Comparison of ENCODE assay signal across 10 cellular contexts in the genomic region with DNA sequence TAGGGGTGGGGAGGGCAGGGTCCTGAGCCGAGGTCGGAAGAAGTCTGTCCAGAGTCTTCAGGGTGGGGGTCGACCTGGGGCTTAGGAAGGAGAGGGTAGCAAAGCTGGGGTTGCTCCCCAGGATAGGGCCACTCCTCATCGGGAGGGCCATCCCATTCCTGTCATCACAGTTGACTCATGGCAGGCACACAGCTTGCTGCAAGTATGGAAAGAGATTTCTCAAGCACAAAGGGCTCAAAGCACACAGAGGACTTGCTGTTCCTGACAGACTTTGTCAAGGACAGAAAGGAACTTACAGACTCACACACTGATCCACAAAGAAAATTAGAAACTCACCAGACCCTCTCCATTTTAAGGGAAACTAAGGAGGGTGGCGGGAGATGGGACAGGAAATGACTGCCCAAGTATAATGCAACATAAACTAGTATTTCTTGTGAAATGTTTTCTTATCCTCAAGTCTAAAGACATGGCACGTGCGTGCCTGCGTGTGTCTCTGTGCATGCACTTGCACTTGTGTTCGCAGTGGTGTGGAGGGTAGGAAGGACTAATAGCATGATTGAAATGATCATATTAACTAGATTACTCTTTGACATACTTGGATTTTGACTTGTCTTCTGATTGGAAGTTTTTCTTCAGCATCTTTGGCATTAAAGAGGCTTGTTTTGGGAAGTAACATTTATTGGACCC. TPM values are rescaled to one million over a fixed set of nuclear protein-coding genes. Genes with fewer than 3 reads are reported as not detected.
DNase-seq lines count a peak whose midpoint lies in the region; ATAC-seq and TF ChIP-seq lines count a peak whose summit lies in the region.
"Had no signal": no experiment of that assay in that cellular context is flagged by ENCODE, and none has a peak within 500 bp of the region (broad histone marks: within the 10 kb centered on the region; RNA-seq: fewer than 3 reads in every experiment).

No MANE protein-coding gene starts in this region.

- H3K27ac ChIP-seq in mammary epithelial cell (ENCODE audit: insufficient read depth, low read depth, low read length) (no peak overlapping the region), left lung (peak overlapping the region in 1 of 2 donors; percentile 59), upper lobe of left lung (peak overlapping the region; percentile 57 to 77 (median 74))

- TF ChIP-seq EP300 in upper lobe of left lung (IDR thresholded peaks at IDR 0.05), result peak in 1 of 4 donors; percentile 62

- H3K9me3 Mint-ChIP-seq in activated naive CD8-positive, alpha-beta T cell (ENCODE audit: low read depth), result no peaks in the 10 kb centered on the region
- H3K9me3 Mint-ChIP-seq in activated naive CD8-positive, alpha-beta T cell treated with anti-CD3 and anti-CD28 coated beads, Interleukin-2, amount 50 U/mL, for 24 hours, result no peaks in the 10 kb centered on the region

- H3K27ac Mint-ChIP-seq in activated naive CD8-positive, alpha-beta T cell, result peak overlapping the region; percentile 41
- H3K27ac Mint-ChIP-seq in activated naive CD8-positive, alpha-beta T cell treated with anti-CD3 and anti-CD28 coated beads, Interleukin-2, amount 50 U/mL, for 24 hours, result no peak overlapping the region

- no peaks in the 10 kb centered on the region for H3K36me3 Mint-ChIP-seq in activated naive CD8-positive, alpha-beta T cell
- H3K36me3 Mint-ChIP-seq in activated naive CD8-positive, alpha-beta T cell treated with anti-CD3 and anti-CD28 coated beads, Interleukin-2, amount 50 U/mL, for 24 hours (ENCODE audit: low read depth), result peaks cover 30% of the 10 kb centered on the region

- peaks cover 22% of the 10 kb centered on the region for H3K36me3 ChIP-seq in mammary epithelial cell (ENCODE audit: insufficient read depth, low read length)
- peaks cover 0 to 42% of the 10 kb centered on the region in 2 donors for H3K36me3 ChIP-seq in left lung
- peaks cover 6 to 44% (median 33%) of the 10 kb centered on the region in 4 donors for H3K36me3 ChIP-seq in upper lobe of left lung

- H3K4me1 ChIP-seq in mammary epithelial cell (ENCODE audit: insufficient read depth, low read length) (peaks cover 6% of the 10 kb centered on the region), left lung (peaks cover 0 to 55% of the 10 kb centered on the region in 2 donors), upper lobe of left lung (peaks cover 37 to 55% (median 45%) of the 10 kb centered on the region in 4 donors)

- intact Hi-C loops in mammary epithelial cell (cut with micrococcal nuclease) (no loop called here), left lung (cut with DNase I) (loop anchor here (5.0 to 10.0 kb wide), 2 partner anchors 81 to 88 kb away; no protein-coding TSS in a partner anchor)

- DNase-seq in activated naive CD8-positive, alpha-beta T cell treated with anti-CD3 and anti-CD28 coated beads, Interleukin-2, amount 50 U/mL, for 24 hours, result no peak
- DNase-seq in mammary epithelial cell, result peak; percentile 32
- DNase-seq in left lung, result no peak
- DNase-seq in upper lobe of left lung, result peak in 1 of 2 donors; percentile 50
- DNase-seq in activated CD4-positive, CD25-positive, alpha-beta regulatory T cell (lab: John Stamatoyannopoulos, UW), result no peak
- DNase-seq in activated CD4-positive, alpha-beta T cell treated with anti-CD3 and anti-CD28 coated beads for 1 hour, result no peak
- DNase-seq: hippocampal formation, NCI-H1092 had no signal

- H3K4me2 ChIP-seq in mammary epithelial cell (ENCODE audit: insufficient read depth, low read depth, low read length), result no peak overlapping the region

- no peak overlapping the region for H2AFZ ChIP-seq in mammary epithelial cell (ENCODE audit: low read depth, low read length)

- no peak for TF ChIP-seq POLR2A in upper lobe of left lung (IDR thresholded peaks at IDR 0.05)

- no peaks in the 10 kb centered on the region for H4K20me1 ChIP-seq in mammary epithelial cell (ENCODE audit: insufficient read depth, low read length)

- H3K4me1 Mint-ChIP-seq in activated naive CD8-positive, alpha-beta T cell (ENCODE audit: low read depth), result peaks cover 14% of the 10 kb centered on the region
- peaks cover 26% of the 10 kb centered on the region for H3K4me1 Mint-ChIP-seq in activated naive CD8-positive, alpha-beta T cell treated with anti-CD3 and anti-CD28 coated beads, Interleukin-2, amount 50 U/mL, for 24 hours

- CTCF ChIA-PET in mammary epithelial cell (lab: Charles Lee; ENCODE audit: low non-redundant PET), result no interaction called here

- in situ Hi-C loops in mammary epithelial cell (cut with MboI; ENCODE audit: low sequenced_read_pairs in 2 of 2), result loop anchor here in 1 of 2 donors (25.0 kb wide), 1 partner anchor 466 kb away; no protein-coding TSS in a partner anchor

- no peak for ATAC-seq in activated naive CD8-positive, alpha-beta T cell treated with anti-CD3 and anti-CD28 coated beads, Interleukin-2, amount 50 U/mL, for 24 hours
- ATAC-seq in left lung, result peak; percentile 16
- ATAC-seq in upper lobe of left lung (ENCODE audit: low FRiP score in 2 of 2), result peak in 1 of 2 donors; percentile 31
- no peak for ATAC-seq in GM18502 (IDR thresholded peaks at IDR 0.05; ENCODE audit: poor library complexity, unreplicated experiment)

- no peak overlapping the region for H3K4me3 Mint-ChIP-seq in activated naive CD8-positive, alpha-beta T cell
- no peak overlapping the region for H3K4me3 Mint-ChIP-seq in activated naive CD8-positive, alpha-beta T cell treated with anti-CD3 and anti-CD28 coated beads, Interleukin-2, amount 50 U/mL, for 24 hours

- no TSS peak for BruUV-seq in mammary epithelial cell (replicated peaks; lab: Mats Ljungman, UMichigan)

- no peaks in the 10 kb centered on the region for H3K27me3 Mint-ChIP-seq in activated naive CD8-positive, alpha-beta T cell
- H3K27me3 Mint-ChIP-seq in activated naive CD8-positive, alpha-beta T cell treated with anti-CD3 and anti-CD28 coated beads, Interleukin-2, amount 50 U/mL, for 24 hours, result peaks cover 3% of the 10 kb centered on the region

- H3K4me3 ChIP-seq in mammary epithelial cell (replicated peaks in 1 of 3; ENCODE audit: insufficient read depth in 1 of 3, low read depth in 2 of 3, low read length in 3 of 3), result no peak overlapping the region
- no peak overlapping the region for H3K4me3 ChIP-seq in left lung
- H3K4me3 ChIP-seq in upper lobe of left lung, result no peak overlapping the region

- no peaks in the 10 kb centered on the region for H3K27me3 ChIP-seq in mammary epithelial cell (ENCODE audit: insufficient read depth, low read length)
- H3K27me3 ChIP-seq in left lung, result no peaks in the 10 kb centered on the region
- no peaks in the 10 kb centered on the region for H3K27me3 ChIP-seq in upper lobe of left lung

- 93% methylated on average over 5 of the region's 9 CpGs for WGBS in mammary epithelial cell (ENCODE audit: low coverage, missing lambda C conversion rate)
- WGBS in upper lobe of left lung, 2 donors, result 62 to 66% methylated on average over 7 to 9 of the region's 9 CpGs

- H3K9ac ChIP-seq in mammary epithelial cell (ENCODE audit: insufficient read depth, low read length), result no peak overlapping the region

- TF ChIP-seq CTCF in mammary epithelial cell (conservative IDR thresholded peaks at IDR 0.05 in 1 of 2, IDR thresholded peaks at IDR 0.05 in 1 of 2; ENCODE audit: extremely low read depth in 1 of 2, insufficient read depth in 1 of 2, low read depth in 1 of 2, low read length in 2 of 2), result no peak
- no peak for TF ChIP-seq CTCF in left lung (IDR thresholded peaks at IDR 0.05)
- no peak for TF ChIP-seq CTCF in upper lobe of left lung (IDR thresholded peaks at IDR 0.05)

- H3K79me2 ChIP-seq in mammary epithelial cell (ENCODE audit: insufficient read depth, low read length), result no peaks in the 10 kb centered on the region

- H3K9me3 ChIP-seq in mammary epithelial cell (replicated peaks; ENCODE audit: insufficient read depth, low read length), result no peaks in the 10 kb centered on the region
- no peaks in the 10 kb centered on the region for H3K9me3 ChIP-seq in left lung
- no peaks in the 10 kb centered on the region for H3K9me3 ChIP-seq in upper lobe of left lung

- dilution Hi-C loops in mammary epithelial cell (cut with HindIII; ENCODE audit: low sequenced_read_pairs), result no loop called here

RNA-seq across cellular contexts. Expression of gene AOC2, which starts 2.4 kb away (rescaled TPM):
- total RNA-seq in mammary epithelial cell, result 1 to 10 TPM in 1 of 2 donors, under 1 TPM in 1; 0.67 to 2.8 TPM
- polyA plus RNA-seq in mammary epithelial cell, result 0.57 TPM
- not detected for polyA minus RNA-seq in mammary epithelial cell
- total RNA-seq in left lung, result 1 to 10 TPM; 2.1 to 2.6 TPM
- 1 to 10 TPM; 1.5 to 5.2 (median 2.9) TPM for total RNA-seq in upper lobe of left lung

RNA-seq across cellular contexts. Expression of gene AOC3, which starts 4.3 kb away (rescaled TPM):
- total RNA-seq in mammary epithelial cell (under 1 TPM in 1 of 2 donors, not detected in 1; 0.31 TPM), left lung (100 to 1,000 TPM in 1 of 2 donors, 10 to 100 TPM in 1; 56.6 to 155 TPM), upper lobe of left lung (100 to 1,000 TPM in 4 of 6 donors, 10 to 100 TPM in 2; 76.9 to 210 (median 111) TPM)
- polyA plus RNA-seq in mammary epithelial cell, result 0.25 TPM
- polyA minus RNA-seq in mammary epithelial cell, result not detected

RNA-seq across cellular contexts. Expression of gene PSME3, which starts 13.5 kb away (rescaled TPM):
- 100 to 1,000 TPM in 1 of 2 donors, 10 to 100 TPM in 1; 93.5 to 186 TPM for total RNA-seq in mammary epithelial cell
- 168 TPM for polyA plus RNA-seq in mammary epithelial cell
- 236 TPM for polyA minus RNA-seq in mammary epithelial cell
- 100 to 1,000 TPM in 1 of 2 donors, 10 to 100 TPM in 1; 95.7 to 131 TPM for total RNA-seq in left lung
- 100 to 1,000 TPM in 1 of 6 donors, 10 to 100 TPM in 5; 67.5 to 102 (median 75.8) TPM for total RNA-seq in upper lobe of left lung

RNA-seq across cellular contexts. Expression of gene BECN1, which starts 22.7 kb away (rescaled TPM):
- 10 to 100 TPM; 90.7 to 99.5 TPM for total RNA-seq in mammary epithelial cell
- polyA plus RNA-seq in mammary epithelial cell, result 61.7 TPM
- polyA minus RNA-seq in mammary epithelial cell, result 36.7 TPM
- total RNA-seq in left lung, result 10 to 100 TPM; 63.8 to 82.6 TPM
- 100 to 1,000 TPM in 3 of 6 donors, 10 to 100 TPM in 3; 83.0 to 167 (median 101) TPM for total RNA-seq in upper lobe of left lung

RNA-seq across cellular contexts. Expression of gene CNTD1, which starts 48.1 kb away (rescaled TPM):
- total RNA-seq in mammary epithelial cell (under 1 TPM in 1 of 2 donors, not detected in 1; under 0.01 TPM), left lung (1 to 10 TPM in 1 of 2 donors, not detected in 1; 1.5 TPM), upper lobe of left lung (1 to 10 TPM in 1 of 6 donors, under 1 TPM in 4, not detected in 1; 0.22 to 1.2 (median 0.39) TPM)
- not detected for polyA plus RNA-seq in mammary epithelial cell
- polyA minus RNA-seq in mammary epithelial cell, result not detected

Comparison
In these comparisons a context has a peak if more than half of its experiments do, and no peak if none do; other contexts are left out.
1. RNA of gene AOC3, which starts 4.3 kb away (total RNA-seq): 56.6 to 155 TPM in left lung and 76.9 to 210 TPM in upper lobe of left lung; 0.31 TPM in mammary epithelial cell; every median in the first group is over 10 times any median in the second.